15 cellular contexts compared by ENCODE assay signal in the genomic region with DNA sequence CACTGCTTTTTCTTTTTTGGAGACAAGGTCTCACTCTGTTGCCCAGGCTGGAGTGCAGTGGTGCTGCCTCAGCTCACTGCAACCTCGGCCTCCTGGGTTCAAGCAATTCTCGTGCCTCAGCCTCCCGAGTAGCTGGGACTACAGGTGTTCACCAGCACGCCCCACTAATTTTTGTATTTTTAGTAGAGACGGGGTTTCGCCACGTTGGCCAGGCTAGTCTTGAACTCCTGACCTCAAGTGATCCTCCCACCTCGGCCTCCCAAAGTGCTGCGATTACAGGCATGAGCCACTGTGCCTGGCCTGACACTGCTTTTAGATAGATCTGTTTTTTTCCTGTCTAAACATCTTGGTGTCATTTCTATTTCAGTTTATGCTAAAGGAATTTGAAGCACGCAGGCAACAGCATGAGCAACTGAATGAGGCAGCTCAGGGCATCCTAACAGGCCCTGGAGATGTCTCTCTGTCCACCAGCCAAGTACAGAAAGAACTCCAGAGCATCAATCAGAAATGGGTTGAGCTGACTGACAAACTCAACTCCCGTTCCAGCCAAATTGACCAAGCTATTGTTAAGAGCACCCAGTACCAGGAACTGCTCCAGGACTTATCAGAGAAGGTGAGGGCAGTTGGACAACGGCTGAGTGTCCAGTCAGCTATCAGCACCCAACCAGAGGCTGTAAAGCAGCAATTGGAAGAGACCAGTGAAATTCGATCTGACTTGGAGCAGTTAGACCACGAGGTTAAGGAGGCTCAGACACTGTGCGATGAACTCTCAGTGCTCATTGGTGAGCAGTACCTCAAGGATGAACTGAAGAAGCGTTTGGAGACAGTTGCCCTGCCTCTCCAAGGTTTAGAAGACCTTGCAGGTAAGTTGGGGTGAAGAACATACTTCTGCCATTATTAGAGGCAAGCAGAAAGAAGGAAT.
DNase-seq lines count a peak whose midpoint lies in the region; ATAC-seq and TF ChIP-seq lines count a peak whose summit lies in the region.
"Had no signal": no experiment of that assay in that cellular context is flagged by ENCODE, and none has a peak within 500 bp of the region (broad histone marks: within the 10 kb centered on the region; RNA-seq: fewer than 3 reads in every experiment).

No MANE protein-coding gene starts in this region.

- H3K4me3 Mint-ChIP-seq in activated naive CD4-positive, alpha-beta T cell treated with anti-CD3 and anti-CD28 coated beads, Interleukin-2, amount 50 U/mL, for 24 hours: no peak overlapping the region
- H3K4me3 Mint-ChIP-seq: neural progenitor cell had no signal

- TF ChIP-seq POLR2A in transverse colon (IDR thresholded peaks at IDR 0.05): no peak

- H3K36me3 ChIP-seq in transverse colon: peaks cover 0 to 67% (median 23%) of the 10 kb centered on the region in 4 donors

- no peaks in the 10 kb centered on the region for H3K9me3 Mint-ChIP-seq in activated naive CD4-positive, alpha-beta T cell treated with anti-CD3 and anti-CD28 coated beads, Interleukin-2, amount 50 U/mL, for 24 hours
- H3K9me3 Mint-ChIP-seq: neural progenitor cell had no signal

- no peaks in the 10 kb centered on the region for H3K27me3 ChIP-seq in transverse colon
- H3K27me3 ChIP-seq: neural progenitor cell, testis had no signal

- in situ Hi-C loops in transverse colon (cut with MboI; ENCODE audit: low pct_ligation_motif_present in 1 of 4, low pct_unique_long_range_greater_than_20kb in 1 of 4, low sequenced_read_pairs in 3 of 4) (no loop called here), KBM-7 (cut with MboI; ENCODE audit: low pct_unique_long_range_greater_than_20kb, low sequenced_read_pairs) (no loop called here)

- no peaks in the 10 kb centered on the region for H3K9me3 ChIP-seq in transverse colon
- H3K9me3 ChIP-seq: testis had no signal

- TF ChIP-seq EP300 in transverse colon (IDR thresholded peaks at IDR 0.05; ENCODE audit: low read depth): no peak

- peaks cover 4% of the 10 kb centered on the region for H3K36me3 Mint-ChIP-seq in activated naive CD4-positive, alpha-beta T cell treated with anti-CD3 and anti-CD28 coated beads, Interleukin-2, amount 50 U/mL, for 24 hours

- peaks cover 0 to 4% (median 0%) of the 10 kb centered on the region in 4 donors for H3K4me1 ChIP-seq in transverse colon
- H3K4me1 ChIP-seq: neural progenitor cell, testis had no signal

- H3K27ac ChIP-seq in transverse colon: peak overlapping the region; percentile 24 to 59 (median 56)
- H3K27ac ChIP-seq: neural progenitor cell, testis had no signal

- peak overlapping the region; percentile 36 for H3K27ac Mint-ChIP-seq in activated naive CD4-positive, alpha-beta T cell treated with anti-CD3 and anti-CD28 coated beads, Interleukin-2, amount 50 U/mL, for 24 hours
- H3K27ac Mint-ChIP-seq: neural progenitor cell had no signal

- H3K27me3 Mint-ChIP-seq in activated naive CD4-positive, alpha-beta T cell treated with anti-CD3 and anti-CD28 coated beads, Interleukin-2, amount 50 U/mL, for 24 hours: no peaks in the 10 kb centered on the region

- H3K4me3 ChIP-seq in cardiac fibroblast (replicated peaks in 1 of 2; ENCODE audit: low read depth in 2 of 2, low read length in 2 of 2) (no peak overlapping the region), transverse colon (no peak overlapping the region)
- H3K4me3 ChIP-seq: neural progenitor cell, testis had no signal

- no peak for ATAC-seq in HG02885 (IDR thresholded peaks at IDR 0.05; ENCODE audit: poor library complexity, unreplicated experiment)
- ATAC-seq: left colon had no signal

- TF ChIP-seq CTCF in cardiac fibroblast (IDR thresholded peaks at IDR 0.05; ENCODE audit: low read depth, low read length): no peak
- no peak for TF ChIP-seq CTCF in transverse colon (IDR thresholded peaks at IDR 0.05)

- intact Hi-C loops in transverse colon (cut with DNase I; ENCODE audit: low total_unique reads): no loop called here

- DNase-seq in activated naive CD4-positive, alpha-beta T cell treated with Interleukin-2 at 50 U/mL for 16 hours: no peak
- peak; percentile 33 to 52 for DNase-seq in cardiac fibroblast (ENCODE audit: low read depth in 2 of 2)
- DNase-seq in iris pigment epithelial cell (ENCODE audit: low read depth): peak; percentile 57
- DNase-seq in transverse colon: no peak
- no peak for DNase-seq in NCI-H2227 (lab: John Stamatoyannopoulos, UW; ENCODE audit: unreplicated experiment)
- no peak for DNase-seq in KBM-7
- DNase-seq: activated T-cell treated with anti-CD3 and anti-CD28 coated beads, Interleukin-2, amount 50 U/mL, for 48 hours; H7; head of caudate nucleus; left colon; small intestine; testis had no signal

- 85 to 100% methylated on average over 4 to 16 of the region's 16 CpGs for WGBS in transverse colon (ENCODE audit: low coverage in 1 of 2), 2 donors

- H3K4me1 Mint-ChIP-seq in activated naive CD4-positive, alpha-beta T cell treated with anti-CD3 and anti-CD28 coated beads, Interleukin-2, amount 50 U/mL, for 24 hours: peaks cover 10% of the 10 kb centered on the region

Comparison
In these comparisons a context has a peak if more than half of its experiments do, and no peak if none do; other contexts are left out.
1. DNase-seq: peak in cardiac fibroblast (2 of 2) and iris pigment epithelial cell (single experiment); none in activated naive CD4-positive, alpha-beta T cell treated with Interleukin-2 at 50 U/mL for 16 hours (single experiment), transverse colon (single experiment), NCI-H2227 (single experiment) and KBM-7 (single experiment).